In the genomic region with DNA sequence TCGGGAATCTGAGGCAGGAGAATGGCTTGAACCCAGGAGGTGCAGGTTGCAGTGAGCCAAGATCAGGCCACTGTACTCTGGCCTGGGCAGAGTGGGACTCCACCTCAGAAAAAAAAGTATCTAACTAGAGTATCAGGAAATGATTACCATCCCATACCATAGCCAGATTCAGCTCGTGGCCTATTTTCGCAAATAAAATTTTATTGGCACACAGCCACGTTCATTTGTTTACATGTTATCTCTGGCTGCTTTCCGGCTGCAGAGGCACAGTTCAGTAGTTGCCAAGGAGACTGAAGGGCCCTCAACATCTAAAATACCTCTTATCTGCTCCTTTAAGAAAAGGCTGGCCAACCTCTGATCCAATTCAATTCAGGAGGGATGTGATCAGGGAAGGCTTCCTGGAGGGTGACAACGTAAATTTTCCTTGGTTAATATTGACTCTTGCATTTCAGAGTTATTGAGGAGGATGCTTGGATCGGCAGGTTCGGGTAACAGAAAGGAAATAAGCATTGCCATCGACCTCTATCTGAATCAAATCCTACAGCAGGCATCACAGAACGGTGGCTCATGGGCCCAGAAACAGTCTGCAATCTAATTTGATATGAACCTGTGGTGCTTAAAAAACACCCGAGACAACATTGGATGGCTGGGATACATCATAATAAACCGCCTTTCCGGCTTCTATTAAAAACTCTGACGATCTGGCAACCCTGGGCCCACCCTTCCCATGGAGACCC, we compare ENCODE assay signal across 8 cellular contexts.
A peak's percentile ranks its signal among the peaks of the same experiment; 100 is the strongest.
DNase-seq lines count a peak whose midpoint lies in the region; TF ChIP-seq lines count a peak whose summit lies in the region.

No MANE protein-coding gene starts in this region.

- TF ChIP-seq CTCF in ovary (IDR thresholded peaks at IDR 0.05) = no peak

- DNase-seq in H4 (ENCODE audit: low spot score) (peak; percentile 67), NCI-H345 treated with DMSO at 0.1 percent for 48 hours (lab: John Stamatoyannopoulos, UW; ENCODE audit: unreplicated experiment) (peak; percentile 89), ovary (peak in 4 of 5 donors; percentile 31 to 67 (median 52)), germinal center (ENCODE audit: low spot score) (no peak), occipital lobe (lab: John Stamatoyannopoulos, UW) (no peak), kidney tubule cell (ENCODE audit: low spot score) (no peak), posterior cingulate gyrus (no peak)
- DNase-seq in effector CD4-positive, alpha-beta T cell = peak; percentile 33

- TF ChIP-seq POLR2A in ovary (IDR thresholded peaks at IDR 0.05) = no peak

- WGBS in ovary, 3 donors = 45 to 53% (median 47%) methylated on average over 14 of the region's 14 CpGs

- TF ChIP-seq EP300 in ovary (IDR thresholded peaks at IDR 0.05) = no peak

- no peak overlapping the region for H3K27ac ChIP-seq in ovary

- peaks cover 22% of the 10 kb centered on the region for H3K4me1 ChIP-seq in ovary (ENCODE audit: insufficient read depth)

- intact Hi-C loops in ovary (cut with DNase I) (no loop called here), posterior cingulate gyrus (cut with DNase I) (no loop called here)

- H3K27me3 ChIP-seq in ovary = no peaks in the 10 kb centered on the region

- no peaks in the 10 kb centered on the region for H3K9me3 ChIP-seq in ovary

- H3K36me3 ChIP-seq in ovary = no peaks in the 10 kb centered on the region

- H3K4me3 ChIP-seq in ovary = no peak overlapping the region

Comparison
In these comparisons a context has a peak if more than half of its experiments do, and no peak if none do; other contexts are left out.
1. DNase-seq: peak in H4 (single experiment), NCI-H345 treated with DMSO at 0.1 percent for 48 hours (single experiment), effector CD4-positive, alpha-beta T cell (single experiment) and ovary (4 of 5); none in germinal center (single experiment), occipital lobe (single experiment), kidney tubule cell (single experiment) and posterior cingulate gyrus (0 of 10).